Comparison of ENCODE assay signal across 8 cellular contexts in the genomic region with DNA sequence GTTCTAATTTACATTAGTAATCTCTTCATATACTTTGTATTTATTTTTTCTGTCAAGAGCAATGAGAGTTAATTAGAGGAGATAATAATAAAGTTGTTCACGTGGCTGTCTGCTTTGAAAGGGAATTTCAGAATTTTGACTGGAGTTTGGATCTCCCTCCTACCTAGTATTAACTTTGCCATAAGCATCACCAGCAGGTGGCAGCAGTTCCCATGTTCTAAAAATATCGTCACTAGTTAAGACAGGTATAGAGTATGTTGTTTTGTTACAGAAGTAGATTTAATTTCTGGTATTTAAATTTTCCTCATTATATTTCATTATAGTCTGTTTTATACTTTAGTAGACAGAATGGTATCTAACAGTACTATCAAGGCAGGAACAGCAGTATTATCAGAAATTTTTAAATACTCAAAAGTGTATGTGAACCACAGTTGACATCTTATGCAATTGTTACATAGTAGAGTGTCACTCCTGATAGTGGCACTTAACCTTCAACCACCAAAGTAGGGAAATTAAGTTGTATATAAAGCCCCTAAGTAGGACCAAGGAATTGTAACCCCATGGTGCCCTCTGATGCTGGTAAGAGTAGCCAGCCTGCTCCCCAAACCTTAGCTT. TPM values are rescaled to one million over a fixed set of nuclear protein-coding genes. Genes with fewer than 3 reads are reported as not detected.
A peak's percentile ranks its signal among the peaks of the same experiment; 100 is the strongest.
DNase-seq lines count a peak whose midpoint lies in the region; ATAC-seq and TF ChIP-seq lines count a peak whose summit lies in the region.

No MANE protein-coding gene starts in this region.

- peaks cover 9% of the 10 kb centered on the region for H3K36me3 ChIP-seq in CD8-positive, alpha-beta memory T cell (ENCODE audit: insufficient read depth, low read length)
- peaks cover 6 to 57% of the 10 kb centered on the region in 2 donors for H3K36me3 ChIP-seq in left lung

- DNase-seq in CD8-positive, alpha-beta memory T cell = peak; percentile 53 to 80 (median 68)
- DNase-seq in H4 (ENCODE audit: low spot score) (peak; percentile 57), NCI-H2227 (lab: John Stamatoyannopoulos, UW; ENCODE audit: unreplicated experiment) (peak; percentile 77), left lung (no peak)
- DNase-seq in activated CD4-positive, CD25-positive, alpha-beta regulatory T cell treated with anti-CD3 and anti-CD28 coated beads, Interleukin-2, amount 50 U/mL, for 16 hours (ENCODE audit: low read depth, low spot score) = peak; percentile 65
- peak; percentile 59 to 67 for DNase-seq in central memory CD8-positive, alpha-beta T cell (ENCODE audit: low spot score in 2 of 2)
- peak; percentile 78 for DNase-seq in stimulated activated CD8-positive, alpha-beta memory T cell treated with anti-CD3 and anti-CD28 coated beads, Interleukin-12 subunit alpha, Interleukin-12 subunit beta, amount 100 ng/mL, for 1 hour (ENCODE audit: low read depth)

- intact Hi-C loops in left lung (cut with DNase I) = loop anchor here in 1 of 2 donors (5.0 kb wide), 1 partner anchor 150 kb away; no protein-coding TSS in a partner anchor

- H3K4me1 ChIP-seq in CD8-positive, alpha-beta memory T cell (ENCODE audit: insufficient read depth, low read length) = peaks cover 9% of the 10 kb centered on the region
- H3K4me1 ChIP-seq in left lung = no peaks in the 10 kb centered on the region

- ATAC-seq in central memory CD8-positive, alpha-beta T cell (replicated peaks; ENCODE audit: extremely low read depth, poor library complexity, severe bottlenecking) = peak; percentile 86
- ATAC-seq in left lung (peak; percentile 92), GM19324 (IDR thresholded peaks at IDR 0.05; ENCODE audit: low FRiP score, unreplicated experiment) (no peak)

- H3K4me1 Mint-ChIP-seq in CD8-positive, alpha-beta memory T cell = peaks cover 3 to 14% (median 5%) of the 10 kb centered on the region in 3 donors
- H3K4me1 Mint-ChIP-seq in central memory CD8-positive, alpha-beta T cell = peaks cover 10% of the 10 kb centered on the region

- H3K9me3 ChIP-seq in CD8-positive, alpha-beta memory T cell (ENCODE audit: low read length) = no peaks in the 10 kb centered on the region
- H3K9me3 ChIP-seq in left lung = no peaks in the 10 kb centered on the region

- peaks cover 8 to 61% (median 18%) of the 10 kb centered on the region in 3 donors for H3K36me3 Mint-ChIP-seq in CD8-positive, alpha-beta memory T cell
- peaks cover 18% of the 10 kb centered on the region for H3K36me3 Mint-ChIP-seq in central memory CD8-positive, alpha-beta T cell (ENCODE audit: insufficient read depth)

- H3K4me3 ChIP-seq in CD8-positive, alpha-beta memory T cell (ENCODE audit: low read length) = no peak overlapping the region
- H3K4me3 ChIP-seq in left lung = no peak overlapping the region

- no peak overlapping the region for H3K4me3 Mint-ChIP-seq in CD8-positive, alpha-beta memory T cell
- no peak overlapping the region for H3K4me3 Mint-ChIP-seq in central memory CD8-positive, alpha-beta T cell

- H3K9me3 Mint-ChIP-seq in CD8-positive, alpha-beta memory T cell = no peaks in the 10 kb centered on the region
- H3K9me3 Mint-ChIP-seq in central memory CD8-positive, alpha-beta T cell = no peaks in the 10 kb centered on the region

- peak; percentile 77 to 84 for TF ChIP-seq CTCF in left lung (IDR thresholded peaks at IDR 0.05)

- CTCF ChIA-PET in CD8-positive, alpha-beta memory T cell (lab: Charles Lee) = interaction anchor here (0.7 to 4.7 kb wide), 10 partner anchors 12 to 896 kb away, joined by 3 to 80 read pairs (median 4); a partner anchor contains a TSS

- no peak overlapping the region for H3K27ac ChIP-seq in CD8-positive, alpha-beta memory T cell (ENCODE audit: low read depth, low read length)
- H3K27ac ChIP-seq in left lung = no peak overlapping the region

- peaks cover 0 to 1% of the 10 kb centered on the region in 2 donors for H3K27me3 Mint-ChIP-seq in CD8-positive, alpha-beta memory T cell
- H3K27me3 Mint-ChIP-seq in central memory CD8-positive, alpha-beta T cell = no peaks in the 10 kb centered on the region

- peak overlapping the region in 2 of 8 donors; percentile 0 to 11 for H3K27ac Mint-ChIP-seq in CD8-positive, alpha-beta memory T cell
- H3K27ac Mint-ChIP-seq in central memory CD8-positive, alpha-beta T cell (ENCODE audit: low read depth) = no peak overlapping the region

- POLR2A ChIA-PET in CD8-positive, alpha-beta memory T cell (lab: Charles Lee) = interaction anchor here (0.7 to 1.0 kb wide), 4 partner anchors 20 to 151 kb away, joined by 3 to 6 read pairs (median 3); no protein-coding TSS in a partner anchor

- no peaks in the 10 kb centered on the region for H3K27me3 ChIP-seq in CD8-positive, alpha-beta memory T cell (ENCODE audit: insufficient read depth, low read length, poor library complexity, severe bottlenecking)
- no peaks in the 10 kb centered on the region for H3K27me3 ChIP-seq in left lung

RNA-seq across cellular contexts. Expression of a gene that starts 20.4 kb away (rescaled TPM):
- 10 to 100 TPM; 62.4 to 70.0 TPM for total RNA-seq in CD8-positive, alpha-beta memory T cell
- 32.5 TPM for polyA plus RNA-seq in CD8-positive, alpha-beta memory T cell
- total RNA-seq in H4 (2014; rRNA removed; shearing (Covaris generic)) = 79.5 and 119 TPM in 2 replicates
- 10 to 100 TPM; 43.5 to 54.6 TPM for total RNA-seq in left lung

RNA-seq across cellular contexts. Expression of a gene that starts 23.6 kb away (rescaled TPM):
- total RNA-seq in CD8-positive, alpha-beta memory T cell = 10 to 100 TPM; 46.2 to 49.6 TPM
- polyA plus RNA-seq in CD8-positive, alpha-beta memory T cell = 43.7 TPM
- total RNA-seq in H4 (2014; rRNA removed; shearing (Covaris generic)) = 60.5 and 75.9 TPM in 2 replicates
- total RNA-seq in left lung = 10 to 100 TPM; 50.1 to 53.8 TPM

RNA-seq across cellular contexts. Expression of a gene that starts 34.5 kb away (rescaled TPM):
- under 1 TPM; 0.33 to 0.88 TPM for total RNA-seq in CD8-positive, alpha-beta memory T cell
- polyA plus RNA-seq in CD8-positive, alpha-beta memory T cell = 0.07 TPM
- not detected in 2 replicates for total RNA-seq in H4 (2014; rRNA removed; shearing (Covaris generic))
- total RNA-seq in left lung = 10 to 100 TPM in 1 of 2 donors, 1 to 10 TPM in 1; 9.8 to 15.6 TPM

Comparison
In these comparisons a context has a peak if more than half of its experiments do, and no peak if none do; other contexts are left out.
1. DNase-seq: peak in CD8-positive, alpha-beta memory T cell (5 of 5), H4 (single experiment), NCI-H2227 (single experiment), activated CD4-positive, CD25-positive, alpha-beta regulatory T cell treated with anti-CD3 and anti-CD28 coated beads, Interleukin-2, amount 50 U/mL, for 16 hours (single experiment), central memory CD8-positive, alpha-beta T cell (2 of 2) and stimulated activated CD8-positive, alpha-beta memory T cell treated with anti-CD3 and anti-CD28 coated beads, Interleukin-12 subunit alpha, Interleukin-12 subunit beta, amount 100 ng/mL, for 1 hour (single experiment); none in left lung (0 of 2).
2. RNA of a gene that starts 34.5 kb away (total RNA-seq): 9.8 to 15.6 TPM in left lung; 0.33 to 0.88 TPM in CD8-positive, alpha-beta memory T cell and not detected in H4; every median in the first group is over 4 times any median in the second.